Comparison of ENCODE assay signal across 8 cellular contexts in the genomic region with DNA sequence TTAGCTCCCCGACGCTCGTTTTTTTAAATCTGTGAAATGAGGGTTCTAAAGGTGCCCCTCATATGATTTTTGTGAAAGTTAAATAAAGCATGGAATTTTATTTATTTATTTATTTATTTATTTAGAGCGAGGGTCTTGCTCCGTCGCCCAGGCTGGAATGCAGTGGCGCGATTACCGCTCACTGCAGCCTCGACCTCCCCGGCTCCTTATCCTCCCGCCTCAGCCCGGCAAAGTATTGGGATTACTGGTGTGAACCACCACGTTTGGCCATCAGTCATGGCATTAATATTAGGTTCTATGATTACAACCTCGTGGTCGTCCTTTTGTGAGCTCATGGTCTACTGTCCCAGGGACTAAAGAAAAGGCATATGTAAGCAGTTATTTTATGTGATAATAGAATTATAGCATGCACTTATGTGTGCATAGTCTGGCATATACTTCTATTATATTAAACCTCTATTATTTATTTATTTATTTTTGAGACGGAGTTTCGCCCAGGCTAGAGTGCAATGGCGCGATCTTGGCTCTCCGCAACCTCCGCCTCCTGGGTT. TPM values are rescaled to one million over a fixed set of nuclear protein-coding genes. Genes with fewer than 3 reads are reported as not detected.
DNase-seq lines count a peak whose midpoint lies in the region; ATAC-seq, FAIRE-seq and TF ChIP-seq lines count a peak whose summit lies in the region.

No MANE protein-coding gene starts in this region.

- TF ChIP-seq CTCF in HCT116 (IDR thresholded peaks at IDR 0.05 in 2 of 3, conservative IDR thresholded peaks at IDR 0.05 in 1 of 3; ENCODE audit: borderline replicate concordance in 1 of 3, insufficient read depth in 1 of 3, low read depth in 2 of 3, low read length in 2 of 3) (no peak), fibroblast of villous mesenchyme (IDR thresholded peaks at IDR 0.05; ENCODE audit: insufficient read depth, low read depth, low read length) (no peak), mucosa of descending colon (IDR thresholded peaks at IDR 0.05) (no peak)

- peak overlapping the region; percentile 75 for H3K4me2 ChIP-seq in HCT116 (ENCODE audit: low read length)

- H4K20me1 ChIP-seq in HCT116 (ENCODE audit: insufficient read depth) = peaks cover 9% of the 10 kb centered on the region; the same call in 1 of the 2 replicates

- H3K4me1 ChIP-seq in HCT116 (ENCODE audit: control insufficient read depth in 1 of 2, insufficient read depth in 2 of 2, low read length in 2 of 2) = peaks cover 0 to 9% of the 10 kb centered on the region in 2 experiments; a peak in 2 of 4 replicates
- peaks cover 11% of the 10 kb centered on the region for H3K4me1 ChIP-seq in mucosa of descending colon (ENCODE audit: low read depth)

- H3K9me2 ChIP-seq in HCT116 (ENCODE audit: insufficient read depth) = no peaks in the 10 kb centered on the region

- no peaks in the 10 kb centered on the region for H3K36me3 Mint-ChIP-seq in T-helper 17 cell (ENCODE audit: low read depth)

- DNase-seq in HCT116 (ENCODE audit: low read depth, low spot score) (no peak), T-helper 17 cell (no peak), fibroblast of villous mesenchyme (ENCODE audit: low read depth) (no peak), mucosa of descending colon (no peak), H54 (ENCODE audit: insufficient read length, low spot score) (no peak), NCI-H187 treated with DMSO at 0.1 percent for 48 hours (lab: John Stamatoyannopoulos, UW) (no peak), cerebellar nuclear complex (lab: John Stamatoyannopoulos, UW) (no peak)

- TF ChIP-seq POLR2A in HCT116 (IDR thresholded peaks at IDR 0.05; ENCODE audit: borderline replicate concordance, extremely low read depth, insufficient read depth, insufficient read length) (no peak), H54 (IDR thresholded peaks at IDR 0.05; ENCODE audit: low read depth, low read length) (no peak)

- no peak overlapping the region for H2AFZ ChIP-seq in HCT116 (ENCODE audit: low read depth, low read length, poor library complexity, severe bottlenecking)

- no peaks in the 10 kb centered on the region for H3K27me3 Mint-ChIP-seq in T-helper 17 cell

- intact Hi-C loops in HCT116 (cut with micrococcal nuclease) = loop anchor here (5.0 kb wide), 1 partner anchor 122 kb away; a partner anchor contains a TSS
- intact Hi-C loops in mucosa of descending colon (cut with DNase I, micrococcal nuclease) = no loop called here

- H3K27ac Mint-ChIP-seq in T-helper 17 cell = peak overlapping the region; percentile 89

- peaks cover 38% of the 10 kb centered on the region for H3K79me2 ChIP-seq in HCT116 (ENCODE audit: insufficient read depth, low read length)

- no peak overlapping the region for H3K9ac ChIP-seq in HCT116 (ENCODE audit: low read length)

- no peak for TF ChIP-seq RAD21 in HCT116 (IDR thresholded peaks at IDR 0.05; ENCODE audit: low read depth)

- BruUV-seq in HCT116 (replicated peaks; lab: Mats Ljungman, UMichigan) = no TSS peak

- peak overlapping the region in 1 of 2 experiments; percentile 81; a peak in 3 of 4 replicates for H3K4me3 ChIP-seq in HCT116 (replicated peaks in 1 of 2; ENCODE audit: low read depth in 1 of 2, low read length in 2 of 2)
- peak overlapping the region; percentile 95 for H3K4me3 ChIP-seq in fibroblast of villous mesenchyme (ENCODE audit: low read depth, low read length)
- peak overlapping the region; percentile 61 to 89 (median 76) for H3K4me3 ChIP-seq in skin epidermis
- no peak overlapping the region for H3K4me3 ChIP-seq in mucosa of descending colon

- POLR2A ChIA-PET in HCT116 (lab: Charles Lee) = interaction anchor here (0.8 kb wide), 1 partner anchor 123 kb away, joined by 3 read pairs; a partner anchor contains a TSS

- H3K27ac ChIP-seq in HCT116 (ENCODE audit: low read depth, low read length) = no peak overlapping the region
- peak overlapping the region in 10 of 21 experiments; percentile 90 to 99 (median 96) for H3K27ac ChIP-seq in skin epidermis

- H3K9me3 ChIP-seq in HCT116 (ENCODE audit: control insufficient read depth in 1 of 2, insufficient read depth in 1 of 2, low read depth in 1 of 2, low read length in 2 of 2) (no peaks in the 10 kb centered on the region), T-helper 17 cell (ENCODE audit: control insufficient read depth, low read length, poor library complexity, severe bottlenecking) (no peaks in the 10 kb centered on the region), mucosa of descending colon (no peaks in the 10 kb centered on the region)

- ATAC-seq in HCT116 (no peak), T-helper 17 cell (no peak), mucosa of descending colon (no peak)

- H3K27me3 ChIP-seq in HCT116 (ENCODE audit: insufficient read depth, low read length) = no peaks in the 10 kb centered on the region

- H3K36me3 ChIP-seq in HCT116 (ENCODE audit: control insufficient read depth in 1 of 2, insufficient read depth in 2 of 2, low read length in 2 of 2) = peaks cover 15 to 17% of the 10 kb centered on the region in 2 experiments; a peak in 2 of 4 replicates
- no peaks in the 10 kb centered on the region for H3K36me3 ChIP-seq in mucosa of descending colon (ENCODE audit: low read depth)

- CTCF ChIA-PET in HCT116 (lab: Charles Lee) = no interaction called here

- peaks cover 20% of the 10 kb centered on the region for H3K4me1 Mint-ChIP-seq in T-helper 17 cell

- peak overlapping the region; percentile 59 for H3K4me3 Mint-ChIP-seq in T-helper 17 cell

- RAD21 ChIA-PET in HCT116 (lab: Charles Lee; ENCODE audit: low non-redundant PET in 1 of 2, low total read pairs in 2 of 2, uncharacterized antibody in 2 of 2, unreplicated experiment in 2 of 2) = no interaction called here

- no peak for FAIRE-seq in H54 (lab: Jason Lieb, UNC)

TF ChIP-seq in HCT116, 20 proteins besides CTCF, POLR2A, EP300 and RAD21:
- TF ChIP-seq EZH2phosphoT487 (IDR thresholded peaks at IDR 0.05; ENCODE audit: borderline replicate concordance) = no peak
- TF ChIP-seq CBX3 (IDR thresholded peaks at IDR 0.05; ENCODE audit: low read depth) = no peak
- TF ChIP-seq CEBPB (IDR thresholded peaks at IDR 0.05; ENCODE audit: low read depth) = no peak
- TF ChIP-seq ELF1 (IDR thresholded peaks at IDR 0.05; ENCODE audit: borderline replicate concordance, low read depth) = no peak
- TF ChIP-seq JUND (IDR thresholded peaks at IDR 0.05) = no peak
- TF ChIP-seq POLR2AphosphoS5 (IDR thresholded peaks at IDR 0.05; ENCODE audit: low read depth, low read length) = no peak
- no peak for TF ChIP-seq SP1 (IDR thresholded peaks at IDR 0.05; ENCODE audit: low read depth)
- no peak for TF ChIP-seq ZFX (IDR thresholded peaks at IDR 0.05)
- TF ChIP-seq EGR1 (IDR thresholded peaks at IDR 0.05; ENCODE audit: low read depth) = no peak
- no peak for TF ChIP-seq SIN3A (IDR thresholded peaks at IDR 0.05; ENCODE audit: low read depth)

RNA-seq across cellular contexts. Expression of a gene that starts 0.6 kb away (rescaled TPM):
- total RNA-seq in HCT116 (2021; ENCODE audit: unreplicated experiment) = 50.5 TPM
- 16.8 and 17.7 TPM in 2 replicates for polyA plus RNA-seq in HCT116 (2012)
- total RNA-seq in T-helper 17 cell = 100 to 1,000 TPM; 137 to 142 TPM
- total RNA-seq in fibroblast of villous mesenchyme = 44.1 and 52.7 TPM in 2 replicates
- total RNA-seq in mucosa of descending colon = 10 to 100 TPM; 47.8 to 86.8 (median 67.2) TPM

RNA-seq across cellular contexts. Expression of a gene that starts 4.8 kb away (rescaled TPM):
- total RNA-seq in HCT116 (2021; ENCODE audit: unreplicated experiment) (36.4 TPM), T-helper 17 cell (10 to 100 TPM; 20.8 to 21.2 TPM), fibroblast of villous mesenchyme (58.7 and 59.6 TPM in 2 replicates), mucosa of descending colon (100 to 1,000 TPM in 1 of 3 donors, 10 to 100 TPM in 2; 87.1 to 129 (median 99.1) TPM)
- 29.8 and 30.1 TPM in 2 replicates for polyA plus RNA-seq in HCT116 (2012)

RNA-seq across cellular contexts. Expression of a gene that starts 45.9 kb away (rescaled TPM):
- total RNA-seq in HCT116 (2021; ENCODE audit: unreplicated experiment) = not detected
- 0.01 TPM in 1 of 2 replicates, not detected in the other for polyA plus RNA-seq in HCT116 (2012)
- total RNA-seq in T-helper 17 cell = not detected
- total RNA-seq in fibroblast of villous mesenchyme = 0.64 and 0.86 TPM in 2 replicates
- total RNA-seq in mucosa of descending colon = 10 to 100 TPM in 1 of 3 donors, 1 to 10 TPM in 2; 2.6 to 10.0 (median 8.1) TPM

RNA-seq across cellular contexts. Expression of a gene that starts 49.5 kb away (rescaled TPM):
- total RNA-seq in HCT116 (2021; ENCODE audit: unreplicated experiment) (not detected), T-helper 17 cell (not detected), fibroblast of villous mesenchyme (not detected in 2 replicates), mucosa of descending colon (not detected)
- polyA plus RNA-seq in HCT116 (2012) = not detected in 2 replicates

RNA-seq across cellular contexts. Expression of a gene that starts 50.6 kb away (rescaled TPM):
- total RNA-seq in HCT116 (2021; ENCODE audit: unreplicated experiment) (not detected), T-helper 17 cell (not detected), fibroblast of villous mesenchyme (0.32 TPM in 1 of 2 replicates, not detected in the other), mucosa of descending colon (1 to 10 TPM; 1.7 to 6.8 (median 1.9) TPM)
- polyA plus RNA-seq in HCT116 (2012) = 0.06 TPM in 1 of 2 replicates, not detected in the other
